ENCODE assay signal across 8 cellular contexts in the genomic region with DNA sequence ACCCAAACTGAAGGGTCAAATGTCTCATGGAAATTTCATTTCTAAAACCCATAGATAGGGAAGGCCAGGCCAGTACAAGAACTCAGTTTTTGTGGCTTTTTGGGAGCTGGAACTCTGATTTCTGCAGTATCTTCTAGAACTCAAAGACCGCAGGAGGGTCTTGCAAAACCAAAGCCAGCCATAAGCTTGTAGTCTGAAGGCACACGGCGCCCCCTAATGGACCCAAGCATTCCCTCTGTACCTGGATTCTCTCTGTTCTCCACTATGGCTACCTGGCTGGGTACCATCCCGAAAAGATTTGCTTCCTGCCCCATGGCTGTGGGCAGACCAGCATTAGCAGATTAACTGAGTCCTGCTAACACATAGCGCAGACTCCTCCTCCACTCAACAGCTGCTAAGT.
DNase-seq lines count a peak whose midpoint lies in the region; ATAC-seq and TF ChIP-seq lines count a peak whose summit lies in the region.

No MANE protein-coding gene starts in this region.

- POLR2A ChIA-PET in AG04450 (lab: Yijun Ruan, JAX): no interaction called here

- intact Hi-C loops in gastrocnemius medialis (cut with DNase I; ENCODE audit: low total_unique reads): loop anchor here (10.0 kb wide), 3 partner anchors 491 to 1761 kb away; partner anchors contain the start of gene SETBP1

- DNase-seq in AG04450 (ENCODE audit: low read depth, low spot score) (no peak), H4 (ENCODE audit: low spot score) (peak; percentile 48), NT2/D1 (ENCODE audit: low read depth, low spot score) (peak; percentile 52), fibroblast of the conjunctiva (ENCODE audit: low read depth) (peak; percentile 32), gastrocnemius medialis (peak in 1 of 2 donors; percentile 44), coronary artery (ENCODE audit: low spot score) (no peak)
- DNase-seq in activated CD4-positive, CD25-positive, alpha-beta regulatory T cell (lab: John Stamatoyannopoulos, UW): no peak

- no peaks in the 10 kb centered on the region for H3K27me3 ChIP-seq in AG04450 (ENCODE audit: control insufficient read depth, insufficient read depth, low read length)
- H3K27me3 ChIP-seq in NT2/D1 (ENCODE audit: insufficient read depth, insufficient read length): no peaks in the 10 kb centered on the region
- no peaks in the 10 kb centered on the region for H3K27me3 ChIP-seq in gastrocnemius medialis

- H3K36me3 ChIP-seq in NT2/D1 (ENCODE audit: insufficient read depth, insufficient read length, low read length): no peaks in the 10 kb centered on the region
- H3K36me3 ChIP-seq in gastrocnemius medialis: no peaks in the 10 kb centered on the region

- in situ Hi-C loops in gastrocnemius medialis (cut with MboI; ENCODE audit: low sequenced_read_pairs in 4 of 4): loop anchor here in 3 of 4 donors (10.0 to 25.0 kb wide), 5 partner anchors 111 to 1249 kb away; no protein-coding TSS in a partner anchor

- H3K27ac ChIP-seq in AG04450 (ENCODE audit: low read depth, low read length): no peak overlapping the region
- H3K27ac ChIP-seq in gastrocnemius medialis: no peak overlapping the region
- no peak overlapping the region for H3K27ac ChIP-seq in coronary artery

- H3K4me3 ChIP-seq in AG04450 (ENCODE audit: low read depth, low read length) (no peak overlapping the region), NT2/D1 (ENCODE audit: insufficient read length, low read depth) (no peak overlapping the region), gastrocnemius medialis (no peak overlapping the region), coronary artery (no peak overlapping the region)

- peak; percentile 58 for TF ChIP-seq CTCF in AG04450 (IDR thresholded peaks at IDR 0.05; ENCODE audit: low read depth, low read length)
- peak; percentile 43 to 66 (median 58) for TF ChIP-seq CTCF in gastrocnemius medialis (IDR thresholded peaks at IDR 0.05 in 4 of 5, conservative IDR thresholded peaks at IDR 0.05 in 1 of 5)
- TF ChIP-seq CTCF in coronary artery (IDR thresholded peaks at IDR 0.05): no peak

- CTCF ChIA-PET in AG04450 (lab: Charles Lee): interaction anchor here (0.6 to 3.9 kb wide), 11 partner anchors 10 to 1767 kb away, joined by 3 to 10 read pairs (median 3); no protein-coding TSS in a partner anchor

- H3K9me3 ChIP-seq in AG04450 (ENCODE audit: control insufficient read depth, insufficient read depth, low read length) (no peaks in the 10 kb centered on the region), NT2/D1 (ENCODE audit: insufficient read depth, low read length) (no peaks in the 10 kb centered on the region), gastrocnemius medialis (no peaks in the 10 kb centered on the region)

- no peak for TF ChIP-seq POLR2A in gastrocnemius medialis (IDR thresholded peaks at IDR 0.05)

- no peak overlapping the region for H3K9ac ChIP-seq in NT2/D1 (ENCODE audit: insufficient read length, low read depth)

- H3K4me1 ChIP-seq in NT2/D1 (ENCODE audit: insufficient read depth, insufficient read length): no peaks in the 10 kb centered on the region
- H3K4me1 ChIP-seq in gastrocnemius medialis: peaks cover 8 to 15% of the 10 kb centered on the region in 2 donors

- ATAC-seq in gastrocnemius medialis: peak; percentile 57 to 59
- ATAC-seq in GM18861 (IDR thresholded peaks at IDR 0.05; ENCODE audit: unreplicated experiment): no peak

Comparison
In these comparisons a context has a peak if more than half of its experiments do, and no peak if none do; other contexts are left out.
1. DNase-seq: peak in H4 (single experiment), NT2/D1 (single experiment) and fibroblast of the conjunctiva (single experiment); none in AG04450 (single experiment), coronary artery (single experiment) and activated CD4-positive, CD25-positive, alpha-beta regulatory T cell (0 of 4).